In genomic region chr20:12979713-12980112, GRCh38 we compare ENCODE assay signal across 2 cellular contexts. TPM values are rescaled to one million over a fixed set of nuclear protein-coding genes. Genes with fewer than 3 reads are reported as not detected.
"Had no signal": no experiment of that assay in that cellular context is flagged by ENCODE, and none has a peak within 500 bp of the region (broad histone marks: within the 10 kb centered on the region; RNA-seq: fewer than 3 reads in every experiment).

No MANE protein-coding gene starts in this region.

RNA-seq across cellular contexts. Expression of gene SPTLC3, which starts 29.1 kb away (rescaled TPM):
- total RNA-seq: K562 had no signal
- polyA plus RNA-seq: IgD-negative memory B cell, K562 had no signal
